8 cellular contexts compared by ENCODE assay signal in the genomic region with DNA sequence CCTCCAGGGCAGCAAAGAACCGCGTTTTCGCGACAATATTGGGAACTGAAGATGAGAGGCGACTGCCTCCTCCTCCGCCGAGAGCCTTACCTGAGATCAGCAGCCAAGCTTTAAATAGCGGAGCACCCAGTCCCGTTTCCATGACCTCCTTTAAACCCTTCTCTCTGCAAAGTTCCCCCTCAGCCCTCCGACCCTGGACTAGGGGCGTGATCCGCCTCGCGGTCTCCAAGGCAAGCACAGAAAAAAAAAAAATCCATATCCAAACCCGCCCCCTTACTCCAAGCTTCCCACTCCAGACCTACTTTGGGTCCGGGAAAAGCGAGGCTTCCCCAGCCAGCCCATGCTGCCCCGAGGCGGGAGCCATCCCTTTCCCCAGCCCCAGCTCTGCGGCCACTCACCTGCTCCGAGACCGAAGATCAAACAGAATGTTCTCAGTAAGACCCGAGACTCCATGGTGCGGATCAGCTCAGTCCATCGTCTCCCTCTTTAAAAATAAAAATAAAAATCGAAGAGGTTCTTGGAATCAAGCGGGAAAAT. TPM values are rescaled to one million over a fixed set of nuclear protein-coding genes. Genes with fewer than 3 reads are reported as not detected.
DNase-seq lines count a peak whose midpoint lies in the region; ATAC-seq and TF ChIP-seq lines count a peak whose summit lies in the region.

No MANE protein-coding gene starts in this region.

- H3K36me3 ChIP-seq in OCI-LY7 (ENCODE audit: insufficient read depth, low read length) (no peaks in the 10 kb centered on the region), mammary epithelial cell (ENCODE audit: insufficient read depth, low read length) (no peaks in the 10 kb centered on the region), testis (ENCODE audit: low read depth, missing control alignments) (no peaks in the 10 kb centered on the region)

- peaks cover 45% of the 10 kb centered on the region for H3K4me1 Mint-ChIP-seq in stimulated activated naive CD8-positive, alpha-beta T cell treated with anti-CD3 and anti-CD28 coated beads, Interleukin-15, Interleukin-2, amounts not matched to agents 100 ng/mL and 50 ng/mL, for 24 hours (ENCODE audit: low read depth)

- intact Hi-C loops in OCI-LY7 (cut with micrococcal nuclease; ENCODE audit: unreplicated experiment): loop anchor here (5.0 kb wide), 1 partner anchor 63 kb away; no protein-coding TSS in a partner anchor
- intact Hi-C loops in mammary epithelial cell (cut with micrococcal nuclease): no loop called here
- intact Hi-C loops in lower leg skin (cut with DNase I; ENCODE audit: low total_unique reads): no loop called here
- intact Hi-C loops in testis (cut with DNase I; ENCODE audit: low total_unique reads): no loop called here

- H4K20me1 ChIP-seq in OCI-LY7 (ENCODE audit: insufficient read depth, low read length) (no peaks in the 10 kb centered on the region), mammary epithelial cell (ENCODE audit: insufficient read depth, low read length) (no peaks in the 10 kb centered on the region)

- DNase-seq in stimulated activated naive CD8-positive, alpha-beta T cell treated with anti-CD3 and anti-CD28 coated beads, Interleukin-15, Interleukin-2, amounts not matched to agents 100 U/mL and 50 U/mL, for 24 hours: no peak
- DNase-seq in OCI-LY7 (ENCODE audit: low spot score) (peak; percentile 4), mammary epithelial cell (no peak), lower leg skin (ENCODE audit: low spot score in 2 of 2) (peak in 1 of 2 donors; percentile 62), testis (no peak), NCI-H2196 treated with DMSO at 0.1 percent for 48 hours (lab: John Stamatoyannopoulos, UW; ENCODE audit: unreplicated experiment) (no peak)

- H3K9ac ChIP-seq in mammary epithelial cell (ENCODE audit: insufficient read depth, low read length): no peak overlapping the region

- peak overlapping the region; percentile 71 for H3K4me3 ChIP-seq in OCI-LY7 (ENCODE audit: low read depth, low read length, poor library complexity, severe bottlenecking)
- H3K4me3 ChIP-seq in mammary epithelial cell (replicated peaks in 1 of 3; ENCODE audit: insufficient read depth in 1 of 3, low read depth in 2 of 3, low read length in 3 of 3): peak overlapping the region; percentile 23 to 46 (median 42)
- H3K4me3 ChIP-seq in lower leg skin (ENCODE audit: low read depth, poor library complexity, severe bottlenecking): peak overlapping the region; percentile 44
- peak overlapping the region; percentile 47 to 67 for H3K4me3 ChIP-seq in testis

- ATAC-seq in stimulated activated naive CD8-positive, alpha-beta T cell treated with anti-CD3 and anti-CD28 coated beads, Interleukin-15, Interleukin-2, amounts not matched to agents 100 U/mL and 50 U/mL, for 24 hours: no peak
- ATAC-seq in HG02610 (IDR thresholded peaks at IDR 0.05; ENCODE audit: unreplicated experiment): no peak

- peak overlapping the region; percentile 98 for H3K4me3 Mint-ChIP-seq in stimulated activated naive CD8-positive, alpha-beta T cell treated with anti-CD3 and anti-CD28 coated beads, Interleukin-15, Interleukin-2, amounts not matched to agents 100 ng/mL and 50 ng/mL, for 24 hours

- BruUV-seq in OCI-LY7 (replicated peaks; lab: Mats Ljungman, UMichigan): no TSS peak
- BruUV-seq in mammary epithelial cell (replicated peaks; lab: Mats Ljungman, UMichigan): no TSS peak

- H3K9me3 ChIP-seq in OCI-LY7 (ENCODE audit: low read length) (no peaks in the 10 kb centered on the region), mammary epithelial cell (replicated peaks; ENCODE audit: insufficient read depth, low read length) (no peaks in the 10 kb centered on the region), testis (no peaks in the 10 kb centered on the region)

- peaks cover 8% of the 10 kb centered on the region for H3K36me3 Mint-ChIP-seq in stimulated activated naive CD8-positive, alpha-beta T cell treated with anti-CD3 and anti-CD28 coated beads, Interleukin-15, Interleukin-2, amounts not matched to agents 100 ng/mL and 50 ng/mL, for 24 hours (ENCODE audit: low read depth)

- H3K27me3 ChIP-seq in mammary epithelial cell (ENCODE audit: insufficient read depth, low read length) (peaks cover 25% of the 10 kb centered on the region), testis (no peaks in the 10 kb centered on the region)

- peaks cover 3% of the 10 kb centered on the region for H3K4me1 ChIP-seq in OCI-LY7 (ENCODE audit: insufficient read depth, low read length, poor library complexity, severe bottlenecking)
- peaks cover 19% of the 10 kb centered on the region for H3K4me1 ChIP-seq in mammary epithelial cell (ENCODE audit: insufficient read depth, low read length)
- H3K4me1 ChIP-seq in testis: no peaks in the 10 kb centered on the region

- H3K27ac ChIP-seq in OCI-LY7 (ENCODE audit: low read depth, low read length, poor library complexity, severe bottlenecking) (no peak overlapping the region), mammary epithelial cell (ENCODE audit: insufficient read depth, low read depth, low read length) (no peak overlapping the region), testis (no peak overlapping the region)

- H3K9me2 ChIP-seq in OCI-LY7 (ENCODE audit: insufficient read depth, low read length): no peaks in the 10 kb centered on the region

- TF ChIP-seq CTCF in OCI-LY7 (conservative IDR thresholded peaks at IDR 0.05; ENCODE audit: low read length) (no peak), mammary epithelial cell (conservative IDR thresholded peaks at IDR 0.05 in 1 of 2, IDR thresholded peaks at IDR 0.05 in 1 of 2; ENCODE audit: extremely low read depth in 1 of 2, insufficient read depth in 1 of 2, low read depth in 1 of 2, low read length in 2 of 2) (no peak), lower leg skin (IDR thresholded peaks at IDR 0.05) (no peak), testis (IDR thresholded peaks at IDR 0.05) (no peak)

- 2% methylated on average over 10 of the region's 27 CpGs for WGBS in mammary epithelial cell (ENCODE audit: low coverage, missing lambda C conversion rate)
- 0 to 1% methylated on average over 27 of the region's 27 CpGs for WGBS in lower leg skin, 2 donors
- WGBS in testis, 2 donors: 0% methylated on average over 26 to 27 of the region's 27 CpGs

- dilution Hi-C loops in mammary epithelial cell (cut with HindIII; ENCODE audit: low sequenced_read_pairs): no loop called here

- in situ Hi-C loops in mammary epithelial cell (cut with MboI; ENCODE audit: low sequenced_read_pairs in 2 of 2): no loop called here

- H3K9me3 Mint-ChIP-seq in stimulated activated naive CD8-positive, alpha-beta T cell treated with anti-CD3 and anti-CD28 coated beads, Interleukin-15, Interleukin-2, amounts not matched to agents 100 ng/mL and 50 ng/mL, for 24 hours: peaks cover 11% of the 10 kb centered on the region

- POLR2A ChIA-PET in OCI-LY7 (lab: Charles Lee): interaction anchor here (0.6 to 2.7 kb wide), 6 partner anchors 18 to 748 kb away, joined by 3 to 7 read pairs (median 3); no protein-coding TSS in a partner anchor

- H3K27me3 Mint-ChIP-seq in stimulated activated naive CD8-positive, alpha-beta T cell treated with anti-CD3 and anti-CD28 coated beads, Interleukin-15, Interleukin-2, amounts not matched to agents 100 ng/mL and 50 ng/mL, for 24 hours: peaks cover 23% of the 10 kb centered on the region

- CTCF ChIA-PET in OCI-LY7 (lab: Charles Lee; ENCODE audit: unreplicated experiment): interaction anchor here (0.5 to 1.0 kb wide), 2 partner anchors 63 to 168 kb away, joined by 3 read pairs; no protein-coding TSS in a partner anchor
- CTCF ChIA-PET in mammary epithelial cell (lab: Charles Lee; ENCODE audit: low non-redundant PET): no interaction called here

- H3K27ac Mint-ChIP-seq in stimulated activated naive CD8-positive, alpha-beta T cell treated with anti-CD3 and anti-CD28 coated beads, Interleukin-15, Interleukin-2, amounts not matched to agents 100 ng/mL and 50 ng/mL, for 24 hours: peak overlapping the region; percentile 90

- TF ChIP-seq POLR2A in lower leg skin (IDR thresholded peaks at IDR 0.05): no peak
- TF ChIP-seq POLR2A in testis (IDR thresholded peaks at IDR 0.05): no peak

- H3K4me2 ChIP-seq in OCI-LY7 (ENCODE audit: low read length) (peak overlapping the region; percentile 83), mammary epithelial cell (ENCODE audit: insufficient read depth, low read depth, low read length) (peak overlapping the region; percentile 100)

- H2AFZ ChIP-seq in OCI-LY7 (ENCODE audit: low read length) (peak overlapping the region; percentile 91), mammary epithelial cell (ENCODE audit: low read depth, low read length) (peak overlapping the region; percentile 81)

- H3K79me2 ChIP-seq in OCI-LY7 (ENCODE audit: insufficient read depth, low read depth, low read length): no peaks in the 10 kb centered on the region
- no peaks in the 10 kb centered on the region for H3K79me2 ChIP-seq in mammary epithelial cell (ENCODE audit: insufficient read depth, low read length)

RNA-seq across cellular contexts. Expression of a gene that starts 0.6 kb away (rescaled TPM):
- 1.8 and 11.1 TPM in 2 replicates for total RNA-seq in OCI-LY7 (2014; rRNA removed; shearing (Covaris generic))
- total RNA-seq in OCI-LY7 (2022): 0.85 and 0.95 TPM in 2 replicates
- 1 to 10 TPM in 1 of 2 donors, not detected in 1; 1.0 TPM for total RNA-seq in mammary epithelial cell
- polyA plus RNA-seq in mammary epithelial cell: 0.07 TPM
- polyA minus RNA-seq in mammary epithelial cell: not detected
- 10 to 100 TPM in 3 of 4 donors, 1 to 10 TPM in 1; 2.6 to 32.3 (median 11.9) TPM for total RNA-seq in lower leg skin
- total RNA-seq in testis: 10 to 100 TPM in 1 of 2 donors, 1 to 10 TPM in 1; 9.0 to 10.6 TPM
- polyA plus RNA-seq in testis (ENCODE audit: insufficient read depth, low read depth, low replicate concordance): 4.2 TPM
